In genomic region chr14:94342334-94342934, GRCh38 we compare ENCODE assay signal across 9 cellular contexts. TPM values are rescaled to one million over a fixed set of nuclear protein-coding genes. Genes with fewer than 3 reads are reported as not detected.
DNase-seq lines count a peak whose midpoint lies in the region; ATAC-seq and TF ChIP-seq lines count a peak whose summit lies in the region.
"Had no signal": no experiment of that assay in that cellular context is flagged by ENCODE, and none has a peak within 500 bp of the region (broad histone marks: within the 10 kb centered on the region; RNA-seq: fewer than 3 reads in every experiment).

No MANE protein-coding gene starts in this region.

- H3K4me1 Mint-ChIP-seq in naive thymus-derived CD4-positive, alpha-beta T cell = peaks cover 0 to 7% (median 0%) of the 10 kb centered on the region in 7 donors

- peak; percentile 39 for ATAC-seq in naive thymus-derived CD4-positive, alpha-beta T cell

- H3K36me3 ChIP-seq in naive thymus-derived CD4-positive, alpha-beta T cell (ENCODE audit: control insufficient read depth in 2 of 3, insufficient read depth in 3 of 3, low read length in 3 of 3) = no peaks in the 10 kb centered on the region

- H3K4me3 Mint-ChIP-seq in naive thymus-derived CD4-positive, alpha-beta T cell = no peak overlapping the region

- H3K9me3 ChIP-seq in naive thymus-derived CD4-positive, alpha-beta T cell (ENCODE audit: control insufficient read depth in 2 of 3, low read length in 3 of 3) = no peaks in the 10 kb centered on the region

- H3K27me3 Mint-ChIP-seq in naive thymus-derived CD4-positive, alpha-beta T cell = peaks cover 0 to 51% (median 35%) of the 10 kb centered on the region in 5 donors

- H3K4me3 ChIP-seq in dorsolateral prefrontal cortex = no peak overlapping the region
- no peak overlapping the region for H3K4me3 ChIP-seq in naive thymus-derived CD4-positive, alpha-beta T cell (ENCODE audit: low read length)

- no peak for TF ChIP-seq CTCF in dorsolateral prefrontal cortex (IDR thresholded peaks at IDR 0.05 in 54 of 56, conservative IDR thresholded peaks at IDR 0.05 in 2 of 56; ENCODE audit: low read depth in 1 of 56, partially characterized antibody in 56 of 56)

- intact Hi-C loops in dorsolateral prefrontal cortex (cut with DNase I) = no loop called here
- intact Hi-C loops in naive thymus-derived CD4-positive, alpha-beta T cell (cut with micrococcal nuclease) = no loop called here

- peak overlapping the region in 4 of 59 donors; percentile 3 to 34 (median 17) for H3K27ac ChIP-seq in dorsolateral prefrontal cortex
- H3K27ac ChIP-seq in naive thymus-derived CD4-positive, alpha-beta T cell (ENCODE audit: low read depth, low read length) = no peak overlapping the region

- peaks cover 0 to 4% (median 0%) of the 10 kb centered on the region in 5 donors for H3K36me3 Mint-ChIP-seq in naive thymus-derived CD4-positive, alpha-beta T cell
- H3K36me3 Mint-ChIP-seq: CD4-positive, alpha-beta memory T cell had no signal

- H3K27me3 ChIP-seq in dorsolateral prefrontal cortex = peaks cover 0 to 3% (median 0%) of the 10 kb centered on the region in 45 donors
- H3K27me3 ChIP-seq in naive thymus-derived CD4-positive, alpha-beta T cell (ENCODE audit: control insufficient read depth in 2 of 2, insufficient read depth in 2 of 2, low read length in 2 of 2) = no peaks in the 10 kb centered on the region

- POLR2A ChIA-PET in naive thymus-derived CD4-positive, alpha-beta T cell (lab: Charles Lee) = no interaction called here

- peaks cover 0 to 24% (median 0%) of the 10 kb centered on the region in 11 donors for H3K9me3 Mint-ChIP-seq in naive thymus-derived CD4-positive, alpha-beta T cell

- peak; percentile 59 for DNase-seq in activated CD4-positive, alpha-beta T cell treated with anti-CD3 and anti-CD28 coated beads for 48 hours
- no peak for DNase-seq in activated CD4-positive, alpha-beta T cell treated with anti-CD3 and anti-CD28 coated beads, Interleukin-2, amount 50 U/mL, for 1 hour
- peak; percentile 29 for DNase-seq in NCI-H748 (lab: John Stamatoyannopoulos, UW; ENCODE audit: unreplicated experiment)
- peak in 9 of 10 donors; percentile 37 to 86 (median 71) for DNase-seq in dorsolateral prefrontal cortex
- DNase-seq in naive thymus-derived CD4-positive, alpha-beta T cell = peak in 1 of 9 donors; percentile 1
- no peak for DNase-seq in GDM1 (lab: John Stamatoyannopoulos, UW)
- no peak for DNase-seq in NCI-H82 (lab: John Stamatoyannopoulos, UW)
- DNase-seq in GM19238 (ENCODE audit: insufficient read length, low spot score) = no peak

- H3K4me1 ChIP-seq in naive thymus-derived CD4-positive, alpha-beta T cell (ENCODE audit: control insufficient read depth in 2 of 2, insufficient read depth in 2 of 2, low read length in 2 of 2) = peaks cover 0 to 5% of the 10 kb centered on the region in 2 donors

- no peak overlapping the region for H3K27ac Mint-ChIP-seq in naive thymus-derived CD4-positive, alpha-beta T cell

- CTCF ChIA-PET in naive thymus-derived CD4-positive, alpha-beta T cell (lab: Charles Lee) = no interaction called here

RNA-seq across cellular contexts. Expression of gene SERPINA6, which starts 19.3 kb away (rescaled TPM):
- total RNA-seq in dorsolateral prefrontal cortex = not detected
- not detected for total RNA-seq in naive thymus-derived CD4-positive, alpha-beta T cell
- not detected for polyA plus RNA-seq in naive thymus-derived CD4-positive, alpha-beta T cell
- total RNA-seq: CD4-positive, alpha-beta memory T cell had no signal
- polyA plus RNA-seq: CD4-positive, alpha-beta memory T cell had no signal

RNA-seq across cellular contexts. Expression of gene SERPINA2, which starts 24.1 kb away (rescaled TPM):
- total RNA-seq in dorsolateral prefrontal cortex = not detected
- total RNA-seq in naive thymus-derived CD4-positive, alpha-beta T cell = not detected
- not detected for polyA plus RNA-seq in naive thymus-derived CD4-positive, alpha-beta T cell
- total RNA-seq: CD4-positive, alpha-beta memory T cell had no signal
- polyA plus RNA-seq: CD4-positive, alpha-beta memory T cell had no signal

RNA-seq across cellular contexts. Expression of gene SERPINA1, which starts 46.0 kb away (rescaled TPM):
- 10 to 100 TPM in 67 of 120 experiments, 1 to 10 TPM in 53; 1.6 to 94.0 (median 11.0) TPM for total RNA-seq in dorsolateral prefrontal cortex
- total RNA-seq in naive thymus-derived CD4-positive, alpha-beta T cell = 100 to 1,000 TPM in 1 of 5 experiments, 10 to 100 TPM in 1, under 1 TPM in 3; 0.44 to 300 (median 0.68) TPM
- polyA plus RNA-seq in naive thymus-derived CD4-positive, alpha-beta T cell = under 1 TPM; 0.59 to 0.80 TPM
- polyA plus RNA-seq: CD4-positive, alpha-beta memory T cell had no signal

RNA-seq across cellular contexts. Expression of gene SERPINA10, which starts 49.4 kb away (rescaled TPM):
- total RNA-seq in dorsolateral prefrontal cortex = under 1 TPM in 1 of 120 experiments, not detected in 119; 0.10 TPM
- total RNA-seq in naive thymus-derived CD4-positive, alpha-beta T cell = not detected
- not detected for polyA plus RNA-seq in naive thymus-derived CD4-positive, alpha-beta T cell
- total RNA-seq: CD4-positive, alpha-beta memory T cell had no signal
- polyA plus RNA-seq: CD4-positive, alpha-beta memory T cell had no signal

Comparison
In these comparisons a context has a peak if more than half of its experiments do, and no peak if none do; other contexts are left out.
1. DNase-seq: peak in activated CD4-positive, alpha-beta T cell treated with anti-CD3 and anti-CD28 coated beads for 48 hours (single experiment), NCI-H748 (single experiment) and dorsolateral prefrontal cortex (9 of 10); none in activated CD4-positive, alpha-beta T cell treated with anti-CD3 and anti-CD28 coated beads, Interleukin-2, amount 50 U/mL, for 1 hour (single experiment), GDM1 (single experiment), NCI-H82 (single experiment) and GM19238 (single experiment).